ENCODE assay signal across 30 cellular contexts in the genomic region with DNA sequence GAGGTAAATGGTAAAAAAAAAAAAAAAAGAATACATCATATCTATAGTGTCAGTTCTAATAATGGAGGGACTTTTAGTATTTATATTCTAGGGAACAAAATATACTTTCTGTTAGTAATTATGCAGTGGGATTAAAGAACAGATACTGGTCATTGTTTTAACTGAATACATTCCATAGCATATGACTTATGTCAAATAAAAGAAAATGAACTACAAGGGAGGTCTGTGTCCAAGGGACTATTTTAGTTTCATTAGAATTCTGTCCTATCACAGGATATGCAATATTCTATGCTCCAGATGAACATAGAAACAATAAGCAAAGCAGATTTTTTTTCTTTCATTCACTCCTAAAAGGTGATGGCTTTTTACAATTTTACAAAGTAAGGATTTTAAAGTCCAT.
"Had no signal": no experiment of that assay in that cellular context is flagged by ENCODE, and none has a peak within 500 bp of the region (broad histone marks: within the 10 kb centered on the region; RNA-seq: fewer than 3 reads in every experiment).

No MANE protein-coding gene starts in this region.

- H3K4me3 ChIP-seq: body of pancreas, esophagus squamous epithelium, gastrocnemius medialis, heart left ventricle had no signal

- H3K4me1 ChIP-seq: body of pancreas, gastrocnemius medialis had no signal

- DNase-seq: activated B cell treated with CpG ODN at 0.5 μM for 24 hours; activated CD4-positive, alpha-beta T cell treated with anti-CD3 and anti-CD28 coated beads for 48 hours; activated CD4-positive, alpha-beta T cell treated with anti-CD3 and anti-CD28 coated beads, Interleukin-2, amount 50 U/mL, for 1 hour; activated CD4-positive, alpha-beta T cell treated with anti-CD3 and anti-CD28 coated beads, Interleukin-2, amount 50 U/mL, for 48 hours; activated CD8-positive, alpha-beta memory T cell treated with anti-CD3 and anti-CD28 coated beads for 24 hours; activated CD8-positive, alpha-beta T cell treated with anti-CD3 and anti-CD28 coated beads for 36 hours; activated effector memory CD4-positive, alpha-beta T cell treated with Interleukin-2 at 50 U/mL for 16 hours; activated gamma-delta T cell treated with Interleukin-2 at 50 U/mL for 16 hours; activated naive CD4-positive, alpha-beta T cell treated with anti-CD3 and anti-CD28 coated beads, Interleukin-2, amount 50 U/mL, for 16 hours; activated naive CD4-positive, alpha-beta T cell treated with Interleukin-2 at 50 U/mL for 16 hours; activated T-cell treated with anti-CD3 and anti-CD28 coated beads, Interleukin-2, amount 50 U/mL, for 4 hours; amniotic stem cell; anterior cingulate cortex; body of pancreas; caudate nucleus; effector CD8-positive, alpha-beta T cell; esophagus squamous epithelium; gastrocnemius medialis; glutamatergic neuron; heart left ventricle; T-helper 1 cell; T-helper 17 cell; T1000; WERI-Rb-1 had no signal

- H3K27me3 ChIP-seq: body of pancreas, esophagus squamous epithelium, gastrocnemius medialis, heart left ventricle had no signal

- ATAC-seq: activated CD4-positive, CD25-positive, alpha-beta regulatory T cell treated with anti-CD3 and anti-CD28 coated beads, Interleukin-2, amount 50 U/mL, for 24 hours; activated CD8-positive, alpha-beta T cell treated with anti-CD3 and anti-CD28 coated beads for 36 hours; activated T-cell treated with anti-CD3 and anti-CD28 coated beads, Interleukin-2, amount 50 U/mL, for 4 hours; activated T-helper 17 cell treated with anti-CD3 and anti-CD28 coated beads, Interleukin-2, amount 50 U/mL, for 72 hours; body of pancreas; gastrocnemius medialis; heart left ventricle; T-helper 17 cell had no signal

- H3K9me3 ChIP-seq: body of pancreas, esophagus squamous epithelium, gastrocnemius medialis, heart left ventricle had no signal

- H3K36me3 ChIP-seq: esophagus squamous epithelium, gastrocnemius medialis, heart left ventricle, WERI-Rb-1 had no signal

- FAIRE-seq: colon, endometrium, endothelial cell of umbilical vein had no signal

- H3K27ac ChIP-seq: body of pancreas, epithelial cell of prostate, esophagus squamous epithelium, gastrocnemius medialis, heart left ventricle, WERI-Rb-1 had no signal
